11 cellular contexts compared by ENCODE assay signal in genomic region chr1:204723131-204723787, GRCh38. TPM values are rescaled to one million over a fixed set of nuclear protein-coding genes. Genes with fewer than 3 reads are reported as not detected.
DNase-seq lines count a peak whose midpoint lies in the region; ATAC-seq and TF ChIP-seq lines count a peak whose summit lies in the region.
"Had no signal": no experiment of that assay in that cellular context is flagged by ENCODE, and none has a peak within 500 bp of the region (broad histone marks: within the 10 kb centered on the region; RNA-seq: fewer than 3 reads in every experiment).

No MANE protein-coding gene starts in this region.

- no peak for ATAC-seq in naive thymus-derived CD8-positive, alpha-beta T cell
- ATAC-seq in HG03135 (IDR thresholded peaks at IDR 0.05; ENCODE audit: unreplicated experiment): no peak

- H3K4me3 Mint-ChIP-seq in naive thymus-derived CD8-positive, alpha-beta T cell: no peak overlapping the region

- H3K4me2 ChIP-seq in SK-N-SH: no peak overlapping the region

- H3K36me3 ChIP-seq in WERI-Rb-1: no peaks in the 10 kb centered on the region
- H3K36me3 ChIP-seq in SK-N-SH (replicated peaks in 1 of 2; ENCODE audit: control insufficient read depth in 1 of 2, insufficient read depth in 2 of 2, low read length in 1 of 2): no peaks in the 10 kb centered on the region
- H3K36me3 ChIP-seq in adrenal gland (replicated peaks in 1 of 2): no peaks in the 10 kb centered on the region

- H3K27ac ChIP-seq in WERI-Rb-1 (no peak overlapping the region), SK-N-SH (ENCODE audit: low read depth in 2 of 2, low read length in 1 of 2) (no peak overlapping the region), adrenal gland (no peak overlapping the region)
- H3K27ac ChIP-seq: parathyroid adenoma had no signal

- no peaks in the 10 kb centered on the region for H3F3A ChIP-seq in SK-N-SH (replicated peaks; ENCODE audit: insufficient read depth)

- peaks cover 0 to 5% (median 3%) of the 10 kb centered on the region in 5 donors for H3K27me3 Mint-ChIP-seq in naive thymus-derived CD8-positive, alpha-beta T cell

- H3K9me3 ChIP-seq in WERI-Rb-1 (ENCODE audit: severe bottlenecking) (no peaks in the 10 kb centered on the region), SK-N-SH (no peaks in the 10 kb centered on the region), adrenal gland (replicated peaks in 1 of 3) (no peaks in the 10 kb centered on the region)

- H3K4me3 ChIP-seq in WERI-Rb-1 (ENCODE audit: low read depth, low read length): no peak overlapping the region
- H3K4me3 ChIP-seq in SK-N-SH (ENCODE audit: low read depth in 2 of 2, low read length in 1 of 2): no peak overlapping the region
- H3K4me3 ChIP-seq in adrenal gland: no peak overlapping the region

- H3K9ac ChIP-seq in SK-N-SH: no peak overlapping the region
- H3K9ac ChIP-seq: parathyroid adenoma had no signal

- intact Hi-C loops in adrenal gland (cut with DNase I): no loop called here

- H3K4me1 ChIP-seq in SK-N-SH (ENCODE audit: control insufficient read depth in 1 of 2, insufficient read depth in 2 of 2, low read depth in 1 of 2, low read length in 1 of 2) (no peaks in the 10 kb centered on the region), adrenal gland (replicated peaks in 1 of 2) (no peaks in the 10 kb centered on the region)
- H3K4me1 ChIP-seq: parathyroid adenoma had no signal

- no peak overlapping the region for H3K27ac Mint-ChIP-seq in naive thymus-derived CD8-positive, alpha-beta T cell

- DNase-seq in DMS53 treated with DMSO at 0.1 percent for 48 hours (lab: John Stamatoyannopoulos, UW; ENCODE audit: unreplicated experiment) (peak; percentile 94), WERI-Rb-1 (peak; percentile 11), middle frontal gyrus (ENCODE audit: extremely low spot score, low spot score) (peak; percentile 13), SK-N-SH (no peak), adrenal gland (no peak)
- DNase-seq in naive thymus-derived CD8-positive, alpha-beta T cell: no peak
- DNase-seq: kidney glomerular epithelial cell had no signal

- CTCF ChIA-PET in SK-N-SH (lab: Yijun Ruan, JAX): interaction anchor here (2.1 to 3.4 kb wide), 2 partner anchors 24 to 84 kb away, joined by 7 to 17 read pairs; no protein-coding TSS in a partner anchor

- TF ChIP-seq EP300 in Ishikawa (IDR thresholded peaks at IDR 0.05; ENCODE audit: borderline replicate concordance) (no peak), SK-N-SH (IDR thresholded peaks at IDR 0.05; ENCODE audit: borderline replicate concordance in 1 of 2, low read depth in 1 of 2, low read length in 1 of 2) (no peak)

- POLR2A ChIA-PET in SK-N-SH (lab: Yijun Ruan, JAX): no interaction called here
- POLR2A ChIA-PET in naive thymus-derived CD8-positive, alpha-beta T cell (lab: Charles Lee): no interaction called here

- TF ChIP-seq RAD21 in Ishikawa (IDR thresholded peaks at IDR 0.05; ENCODE audit: low read depth): no peak
- no peak for TF ChIP-seq RAD21 in SK-N-SH (IDR thresholded peaks at IDR 0.05; ENCODE audit: low read length)

- H3K9me2 ChIP-seq in SK-N-SH: no peaks in the 10 kb centered on the region

- no peaks in the 10 kb centered on the region for H3K27me3 ChIP-seq in WERI-Rb-1 (ENCODE audit: insufficient read depth, low read depth, severe bottlenecking)
- no peaks in the 10 kb centered on the region for H3K27me3 ChIP-seq in SK-N-SH (ENCODE audit: insufficient read depth)
- H3K27me3 ChIP-seq in adrenal gland: no peaks in the 10 kb centered on the region

- no peaks in the 10 kb centered on the region for H3K36me3 Mint-ChIP-seq in naive thymus-derived CD8-positive, alpha-beta T cell

- no peak for TF ChIP-seq POLR2A in adrenal gland (IDR thresholded peaks at IDR 0.05)

- H3K9me3 Mint-ChIP-seq in naive thymus-derived CD8-positive, alpha-beta T cell: no peaks in the 10 kb centered on the region

- no peaks in the 10 kb centered on the region for H3K79me2 ChIP-seq in SK-N-SH (ENCODE audit: insufficient read depth)
- H3K79me2 ChIP-seq: parathyroid adenoma had no signal

- H4K20me1 ChIP-seq in SK-N-SH (ENCODE audit: insufficient read depth): no peaks in the 10 kb centered on the region

- no peak overlapping the region for H2AFZ ChIP-seq in SK-N-SH (ENCODE audit: low read depth)
- H2AFZ ChIP-seq: parathyroid adenoma had no signal

- TF ChIP-seq CTCF in WERI-Rb-1 (IDR thresholded peaks at IDR 0.05; ENCODE audit: low read depth, low read length) (no peak), SK-N-SH (IDR thresholded peaks at IDR 0.05) (no peak), adrenal gland (IDR thresholded peaks at IDR 0.05) (no peak)

- H3K4me1 Mint-ChIP-seq in naive thymus-derived CD8-positive, alpha-beta T cell: peaks cover 0 to 2% (median 0%) of the 10 kb centered on the region in 4 donors

- WGBS in SK-N-SH (ENCODE audit: low lambda C conversion rate): 47% methylated on average over 8 of the region's 8 CpGs
- WGBS in adrenal gland, 4 donors: 76 to 78% (median 77%) methylated on average over 7 to 8 of the region's 8 CpGs

TF ChIP-seq in Ishikawa, 13 proteins besides CTCF, POLR2A, EP300 and RAD21:
- TF ChIP-seq NFIC (IDR thresholded peaks at IDR 0.05) (peak; percentile 41), TCF12 (IDR thresholded peaks at IDR 0.05; ENCODE audit: low read depth) (no peak)
TF ChIP-seq in Ishikawa: peak in this region for 1.

TF ChIP-seq in SK-N-SH, 30 proteins besides CTCF, POLR2A, EP300 and RAD21:
- TF ChIP-seq GABPA (IDR thresholded peaks at IDR 0.05; ENCODE audit: low read depth) (no peak), MEF2A (IDR thresholded peaks at IDR 0.05; ENCODE audit: borderline replicate concordance, low read depth) (no peak), USF2 (IDR thresholded peaks at IDR 0.05; ENCODE audit: borderline replicate concordance, low read depth, low read length) (no peak), EZH2phosphoT487 (IDR thresholded peaks at IDR 0.05; ENCODE audit: borderline replicate concordance, low read depth) (no peak), NRF1 (IDR thresholded peaks at IDR 0.05; ENCODE audit: low read depth, low read length) (no peak), NFIC (IDR thresholded peaks at IDR 0.05; ENCODE audit: borderline replicate concordance) (no peak), RXRA (IDR thresholded peaks at IDR 0.05; ENCODE audit: borderline replicate concordance, low read depth) (no peak), REST (IDR thresholded peaks at IDR 0.05; ENCODE audit: low read depth, low read length) (no peak), CHD2 (IDR thresholded peaks at IDR 0.05; ENCODE audit: low read length, partially characterized antibody) (no peak), POLR2AphosphoS5 (IDR thresholded peaks at IDR 0.05; ENCODE audit: low read depth, low read length) (no peak), RCOR1 (IDR thresholded peaks at IDR 0.05; ENCODE audit: low read length) (no peak), ELF1 (IDR thresholded peaks at IDR 0.05) (no peak), FOXM1 (IDR thresholded peaks at IDR 0.05; ENCODE audit: low read depth) (no peak), TAF1 (IDR thresholded peaks at IDR 0.05; ENCODE audit: borderline replicate concordance, low read depth, low read length) (no peak), IRF3 (IDR thresholded peaks at IDR 0.05; ENCODE audit: low read depth, low read length) (no peak), FOXJ3 (CRISPR knock-in tag; IDR thresholded peaks at IDR 0.05) (no peak)

RNA-seq across cellular contexts. Expression of gene LRRN2, which starts 37.7 kb away (rescaled TPM):
- polyA plus RNA-seq in SK-N-SH (2012; rRNA removed): not detected in 2 replicates
- polyA plus RNA-seq in SK-N-SH (2012; cell fraction: cytosol; rRNA removed): not detected in 2 replicates
- polyA plus RNA-seq in SK-N-SH (2012; cell fraction: nucleus; rRNA removed): not detected in 2 replicates
- not detected for total RNA-seq in naive thymus-derived CD8-positive, alpha-beta T cell
- polyA plus RNA-seq in naive thymus-derived CD8-positive, alpha-beta T cell: under 1 TPM in 1 of 3 donors, not detected in 2; 0.03 TPM
- 1 to 10 TPM; 2.1 to 8.7 (median 3.8) TPM for total RNA-seq in adrenal gland
- 1 to 10 TPM; 2.4 to 3.5 (median 3.5) TPM for polyA plus RNA-seq in adrenal gland
- total RNA-seq: OCI-LY7 had no signal

Comparison
In these comparisons a context has a peak if more than half of its experiments do, and no peak if none do; other contexts are left out.
1. DNase-seq: peak in DMS53 treated with DMSO at 0.1 percent for 48 hours (single experiment), WERI-Rb-1 (single experiment) and middle frontal gyrus (single experiment); none in SK-N-SH (single experiment), naive thymus-derived CD8-positive, alpha-beta T cell (0 of 10) and adrenal gland (0 of 7).